ENCODE assay signal across 8 cellular contexts in the genomic region with DNA sequence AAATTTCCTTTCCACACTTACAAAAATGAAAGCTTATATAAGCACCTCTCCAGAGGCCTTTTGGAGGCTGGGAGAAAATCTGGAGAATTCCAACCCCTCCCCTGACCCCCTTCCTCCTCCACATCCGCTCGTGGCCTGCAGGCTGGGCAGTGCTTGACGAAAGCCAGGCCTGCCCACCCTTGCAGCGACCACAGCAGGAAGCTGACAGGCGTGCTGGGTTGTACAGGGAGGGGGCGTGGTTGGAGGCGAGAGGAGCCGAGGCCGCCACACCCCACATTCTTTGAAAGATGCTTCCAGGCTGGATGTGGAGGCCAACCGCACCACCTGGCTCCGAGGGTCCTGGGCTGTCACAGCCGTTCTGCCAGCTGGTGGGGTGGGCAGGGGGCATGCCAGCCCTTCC. TPM values are rescaled to one million over a fixed set of nuclear protein-coding genes. Genes with fewer than 3 reads are reported as not detected.
DNase-seq lines count a peak whose midpoint lies in the region; TF ChIP-seq lines count a peak whose summit lies in the region.

No MANE protein-coding gene starts in this region.

- no TSS peak for BruUV-seq in A673 (replicated peaks; lab: Mats Ljungman, UMichigan)

- peaks cover 3% of the 10 kb centered on the region for H3K9me3 Mint-ChIP-seq in glutamatergic neuron (ENCODE audit: unreplicated experiment)

- intact Hi-C loops in A673 (cut with micrococcal nuclease; ENCODE audit: unreplicated experiment), result no loop called here

- no peaks in the 10 kb centered on the region for H3K36me3 Mint-ChIP-seq in glutamatergic neuron (ENCODE audit: unreplicated experiment)

- H3K27me3 ChIP-seq in A673 (replicated peaks; ENCODE audit: insufficient read depth, low read depth, low read length, poor library complexity) (no peaks in the 10 kb centered on the region), adipocyte (replicated peaks; ENCODE audit: control insufficient read depth, insufficient read depth, low read length) (no peaks in the 10 kb centered on the region)

- DNase-seq in A673 (ENCODE audit: low spot score) (peak; percentile 61), LoVo (ENCODE audit: low spot score) (peak; percentile 43), adipocyte (ENCODE audit: low read depth) (peak; percentile 72), hepatic stellate cell (ENCODE audit: low spot score) (peak; percentile 96), glutamatergic neuron (no peak), epidermal melanocyte (ENCODE audit: insufficient read length, low spot score) (no peak), substantia nigra (lab: John Stamatoyannopoulos, UW) (no peak)
- DNase-seq in stimulated activated naive CD4-positive, alpha-beta T cell treated with Interleukin-2 at 50 U/mL for 16 hours (lab: John Stamatoyannopoulos, UW), result peak; percentile 24

- CTCF ChIA-PET in A673 (lab: Charles Lee), result no interaction called here

- POLR2A ChIA-PET in A673 (lab: Charles Lee; ENCODE audit: low non-redundant PET), result interaction anchor here (0.6 kb wide), 1 partner anchor 271 kb away, joined by 7 read pairs; no protein-coding TSS in a partner anchor

- H3K4me1 Mint-ChIP-seq in glutamatergic neuron (ENCODE audit: low read depth, unreplicated experiment), result peaks cover 7% of the 10 kb centered on the region

- H3K36me3 ChIP-seq in A673 (ENCODE audit: insufficient read depth, low read length, poor library complexity, severe bottlenecking) (no peaks in the 10 kb centered on the region), adipocyte (ENCODE audit: control insufficient read depth, insufficient read depth, low read length, severe bottlenecking) (no peaks in the 10 kb centered on the region)

- peaks cover 6% of the 10 kb centered on the region for H3K27me3 Mint-ChIP-seq in glutamatergic neuron (ENCODE audit: unreplicated experiment)

- no peak overlapping the region for H3K9ac ChIP-seq in adipocyte (ENCODE audit: low read length)

- H3K4me1 ChIP-seq in A673 (ENCODE audit: insufficient read depth, low read length, poor library complexity, severe bottlenecking), result peaks cover 13% of the 10 kb centered on the region
- H3K4me1 ChIP-seq in adipocyte (ENCODE audit: control insufficient read depth, insufficient read depth, low read length), result peaks cover 14% of the 10 kb centered on the region

- H3K4me3 Mint-ChIP-seq in glutamatergic neuron (ENCODE audit: unreplicated experiment), result no peak overlapping the region

- H3K9me3 ChIP-seq in A673 (ENCODE audit: low read depth, low read length, poor library complexity, severe bottlenecking) (no peaks in the 10 kb centered on the region), adipocyte (ENCODE audit: control insufficient read depth, low read length) (no peaks in the 10 kb centered on the region)

- no peak overlapping the region for H3K27ac ChIP-seq in A673 (ENCODE audit: low read depth, low read length, poor library complexity, severe bottlenecking)
- H3K27ac ChIP-seq in substantia nigra (ENCODE audit: low read depth, low read length, poor library complexity, severe bottlenecking), result no peak overlapping the region

- H3K27ac Mint-ChIP-seq in glutamatergic neuron (ENCODE audit: unreplicated experiment), result no peak overlapping the region

- TF ChIP-seq CTCF in A673 (conservative IDR thresholded peaks at IDR 0.05; ENCODE audit: low read depth, low read length) (no peak), glutamatergic neuron (IDR thresholded peaks at IDR 0.05; ENCODE audit: partially characterized antibody, unreplicated experiment) (no peak)

- H3K4me3 ChIP-seq in A673 (ENCODE audit: low read depth, low read length, poor library complexity, severe bottlenecking) (no peak overlapping the region), adipocyte (ENCODE audit: low read length) (no peak overlapping the region)

RNA-seq across cellular contexts. Expression of a gene that starts 47.8 kb away (rescaled TPM):
- total RNA-seq in A673 (2021) (12.1 and 14.0 TPM in 2 replicates), glutamatergic neuron (ENCODE audit: unreplicated experiment) (36.0 TPM)

Comparison
In these comparisons a context has a peak if more than half of its experiments do, and no peak if none do; other contexts are left out.
1. DNase-seq: peak in A673 (single experiment), LoVo (single experiment), adipocyte (single experiment), hepatic stellate cell (single experiment) and stimulated activated naive CD4-positive, alpha-beta T cell treated with Interleukin-2 at 50 U/mL for 16 hours (single experiment); none in glutamatergic neuron (single experiment), epidermal melanocyte (single experiment) and substantia nigra (0 of 49).